ENCODE assay signal across 1 cellular context in genomic region chr1:171799698-171800097, GRCh38. TPM values are rescaled to one million over a fixed set of nuclear protein-coding genes. Genes with fewer than 3 reads are reported as not detected.
"Had no signal": no experiment of that assay in that cellular context is flagged by ENCODE, and none has a peak within 500 bp of the region (broad histone marks: within the 10 kb centered on the region; RNA-seq: fewer than 3 reads in every experiment).

No MANE protein-coding gene starts in this region.

RNA-seq across cellular contexts. Expression of gene DNM3, which starts 41.6 kb away (rescaled TPM):
- polyA plus RNA-seq: hepatocyte had no signal
